In the genomic region with DNA sequence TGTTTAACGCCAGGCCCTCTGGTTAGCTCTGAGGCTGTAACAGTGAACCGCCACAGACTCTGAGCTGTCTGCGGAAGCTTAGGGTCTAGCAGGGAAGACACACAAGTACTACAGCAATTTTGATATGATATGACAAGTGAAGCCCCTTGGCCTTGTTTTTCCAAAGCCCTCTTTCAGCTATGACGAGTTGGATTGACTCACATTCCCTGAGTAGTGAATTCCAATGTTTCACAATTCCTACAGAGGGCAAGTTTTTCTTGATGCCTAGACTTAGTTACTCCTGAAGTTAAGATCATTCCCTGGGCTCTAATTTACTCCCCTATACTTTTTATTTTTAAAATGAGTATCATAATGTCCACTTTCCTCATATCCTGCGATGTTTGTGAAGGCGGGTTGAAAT, we compare ENCODE assay signal across 1 cellular context.
TF ChIP-seq lines count a peak whose summit lies in the region.

No MANE protein-coding gene starts in this region.

TF ChIP-seq in H1, 55 proteins besides CTCF, POLR2A, EP300 and RAD21:
- no peak for TF ChIP-seq CREB1 (IDR thresholded peaks at IDR 0.05)
- TF ChIP-seq, protein P1, sequence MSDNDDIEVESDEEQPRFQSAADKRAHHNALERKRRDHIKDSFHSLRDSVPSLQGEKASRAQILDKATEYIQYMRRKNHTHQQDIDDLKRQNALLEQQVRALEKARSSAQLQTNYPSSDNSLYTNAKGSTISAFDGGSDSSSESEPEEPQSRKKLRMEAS (IDR thresholded peaks at IDR 0.05) = no peak
- TF ChIP-seq SIX5 (IDR thresholded peaks at IDR 0.05; ENCODE audit: low read depth, low read length) = no peak
- TF ChIP-seq SUZ12 (IDR thresholded peaks at IDR 0.05; ENCODE audit: low read length) = no peak
- TF ChIP-seq EGR1 (IDR thresholded peaks at IDR 0.05; ENCODE audit: borderline replicate concordance, low read depth, low read length) = no peak
- no peak for TF ChIP-seq YY1 (IDR thresholded peaks at IDR 0.05; ENCODE audit: low read depth, low read length)
- no peak for TF ChIP-seq BCL11A (IDR thresholded peaks at IDR 0.05; ENCODE audit: low read depth in 2 of 2, low read length in 2 of 2)
- TF ChIP-seq SIN3A (conservative IDR thresholded peaks at IDR 0.05 in 1 of 2, IDR thresholded peaks at IDR 0.05 in 1 of 2; ENCODE audit: low read depth in 1 of 2, low read length in 2 of 2) = no peak
- TF ChIP-seq JUN (IDR thresholded peaks at IDR 0.05; ENCODE audit: low read depth, low read length) = no peak
